ENCODE assay signal across 8 cellular contexts in genomic region chr18:48949606-48950535, GRCh38. TPM values are rescaled to one million over a fixed set of nuclear protein-coding genes. Genes with fewer than 3 reads are reported as not detected.
DNase-seq lines count a peak whose midpoint lies in the region; ATAC-seq and TF ChIP-seq lines count a peak whose summit lies in the region.

No MANE protein-coding gene starts in this region.

- H3K4me1 ChIP-seq in heart right ventricle (peaks cover 5 to 55% (median 46%) of the 10 kb centered on the region in 9 donors), rectal smooth muscle tissue (ENCODE audit: control insufficient read depth, insufficient read depth, low read length) (peaks cover 27% of the 10 kb centered on the region)

- peak overlapping the region; percentile 58 for H3K9ac ChIP-seq in rectal smooth muscle tissue (ENCODE audit: low read length)

- peak in 4 of 9 donors; percentile 22 to 39 (median 33) for TF ChIP-seq CTCF in heart right ventricle (IDR thresholded peaks at IDR 0.05)

- H3K4me3 ChIP-seq in heart right ventricle (peak overlapping the region; percentile 68 to 96 (median 92)), rectal smooth muscle tissue (ENCODE audit: low read length) (peak overlapping the region; percentile 82)

- H3K9me3 ChIP-seq in heart right ventricle: no peaks in the 10 kb centered on the region

- peak; percentile 34 for DNase-seq in SIG-M5 treated with dmso at 0.1 percent for 504 hours (lab: John Stamatoyannopoulos, UW; ENCODE audit: unreplicated experiment)
- no peak for DNase-seq in SIG-M5 (lab: John Stamatoyannopoulos, UW)
- DNase-seq in NCI-H146 (lab: John Stamatoyannopoulos, UW): peak; percentile 85
- DNase-seq in activated naive CD4-positive, alpha-beta T cell treated with anti-CD3 and anti-CD28 coated beads for 36 hours: peak; percentile 41
- peak in 1 of 2 donors; percentile 45 for DNase-seq in heart right ventricle
- no peak for DNase-seq in GM03348 (ENCODE audit: low spot score)
- DNase-seq in globus pallidus (ENCODE audit: low spot score): no peak

- WGBS in heart right ventricle, 2 donors: 0 to 1% methylated on average over 79 of the region's 79 CpGs

- CTCF ChIA-PET in activated naive CD4-positive, alpha-beta T cell treated with anti-CD3 and anti-CD28 coated beads for 36 hours (lab: Charles Lee): interaction anchor here (0.6 kb wide), 1 partner anchor 412 kb away, joined by 3 read pairs; no protein-coding TSS in a partner anchor

- H3K27ac ChIP-seq in heart right ventricle: peak overlapping the region; percentile 93 to 100 (median 98)
- peak overlapping the region; percentile 86 for H3K27ac ChIP-seq in rectal smooth muscle tissue (ENCODE audit: low read depth, low read length)

- peak overlapping the region; percentile 57 for H3K27ac Mint-ChIP-seq in activated naive CD4-positive, alpha-beta T cell treated with anti-CD3 and anti-CD28 coated beads for 36 hours

- no peaks in the 10 kb centered on the region for H3K27me3 Mint-ChIP-seq in activated naive CD4-positive, alpha-beta T cell treated with anti-CD3 and anti-CD28 coated beads for 36 hours (ENCODE audit: low read depth)

- peaks cover 40% of the 10 kb centered on the region for H3K4me1 Mint-ChIP-seq in activated naive CD4-positive, alpha-beta T cell treated with anti-CD3 and anti-CD28 coated beads for 36 hours (ENCODE audit: low read depth)

- peaks cover 12% of the 10 kb centered on the region for H3K36me3 Mint-ChIP-seq in activated naive CD4-positive, alpha-beta T cell treated with anti-CD3 and anti-CD28 coated beads for 36 hours (ENCODE audit: low read depth)

- H3K9me3 Mint-ChIP-seq in activated naive CD4-positive, alpha-beta T cell treated with anti-CD3 and anti-CD28 coated beads for 36 hours: no peaks in the 10 kb centered on the region

- intact Hi-C loops in activated naive CD4-positive, alpha-beta T cell treated with anti-CD3 and anti-CD28 coated beads for 36 hours (cut with micrococcal nuclease): loop anchor here (1.0 to 10.0 kb wide), 7 partner anchors 9 to 865 kb away; partner anchors contain the start of genes ACAA2 and CTIF
- intact Hi-C loops in heart right ventricle (cut with DNase I): loop anchor here in 9 of 10 donors (1.0 to 10.0 kb wide), 16 partner anchors 15 to 275 kb away; no protein-coding TSS in a partner anchor

- peak overlapping the region; percentile 88 for H3K4me3 Mint-ChIP-seq in activated naive CD4-positive, alpha-beta T cell treated with anti-CD3 and anti-CD28 coated beads for 36 hours

- peak in 2 of 8 donors; percentile 16 to 27 for ATAC-seq in heart right ventricle

- peaks cover 0 to 32% (median 0%) of the 10 kb centered on the region in 9 donors for H3K36me3 ChIP-seq in heart right ventricle
- H3K36me3 ChIP-seq in rectal smooth muscle tissue (ENCODE audit: control insufficient read depth, insufficient read depth, low read length): no peaks in the 10 kb centered on the region

- H3K27me3 ChIP-seq in heart right ventricle (no peaks in the 10 kb centered on the region), rectal smooth muscle tissue (ENCODE audit: control insufficient read depth, insufficient read depth, low read length) (no peaks in the 10 kb centered on the region)

RNA-seq across cellular contexts. Expression of gene SMAD7, which starts 0.9 kb away (rescaled TPM):
- total RNA-seq in activated naive CD4-positive, alpha-beta T cell treated with anti-CD3 and anti-CD28 coated beads for 36 hours: 1 to 10 TPM; 5.9 to 7.0 TPM
- total RNA-seq in heart right ventricle: 10 to 100 TPM; 15.4 to 28.6 (median 19.9) TPM
- polyA plus RNA-seq in heart right ventricle: 10 to 100 TPM in 1 of 2 donors, 1 to 10 TPM in 1; 6.7 to 18.7 TPM

Comparison
In these comparisons a context has a peak if more than half of its experiments do, and no peak if none do; other contexts are left out.
1. DNase-seq: peak in SIG-M5 treated with dmso at 0.1 percent for 504 hours (single experiment), NCI-H146 (single experiment) and activated naive CD4-positive, alpha-beta T cell treated with anti-CD3 and anti-CD28 coated beads for 36 hours (single experiment); none in SIG-M5 (single experiment), GM03348 (single experiment) and globus pallidus (single experiment).